In genomic region chr2:68921646-68922045, GRCh38 we compare ENCODE assay signal across 20 cellular contexts. TPM values are rescaled to one million over a fixed set of nuclear protein-coding genes. Genes with fewer than 3 reads are reported as not detected.
A peak's percentile ranks its signal among the peaks of the same experiment; 100 is the strongest.
DNase-seq lines count a peak whose midpoint lies in the region; ATAC-seq, FAIRE-seq and TF ChIP-seq lines count a peak whose summit lies in the region.
"Had no signal": no experiment of that assay in that cellular context is flagged by ENCODE, and none has a peak within 500 bp of the region (broad histone marks: within the 10 kb centered on the region; RNA-seq: fewer than 3 reads in every experiment).

No MANE protein-coding gene starts in this region.

- H3F3A ChIP-seq in GM23338 (replicated peaks; ENCODE audit: low read depth) = no peaks in the 10 kb centered on the region

- ATAC-seq in GM23338 = no peak
- ATAC-seq in HG02623 (IDR thresholded peaks at IDR 0.05; ENCODE audit: unreplicated experiment) = no peak
- ATAC-seq: HepG2 had no signal

- H3K27me3 ChIP-seq in GM23338 (ENCODE audit: insufficient read depth) (no peaks in the 10 kb centered on the region), astrocyte (ENCODE audit: insufficient read depth, low read length) (no peaks in the 10 kb centered on the region), dorsolateral prefrontal cortex (peaks cover 0 to 6% (median 0%) of the 10 kb centered on the region in 45 donors)
- H3K27me3 ChIP-seq: BE2C, SJCRH30 had no signal

- H3K9me3 ChIP-seq in astrocyte (ENCODE audit: insufficient read depth, low read depth, low read length) = no peaks in the 10 kb centered on the region
- H3K9me3 ChIP-seq: BE2C, SJCRH30 had no signal

- H4K20me1 ChIP-seq in GM23338 (replicated peaks; ENCODE audit: insufficient read depth) (no peaks in the 10 kb centered on the region), astrocyte (ENCODE audit: insufficient read depth, low read length) (no peaks in the 10 kb centered on the region)

- H3K4me1 ChIP-seq in GM23338 (ENCODE audit: insufficient read depth) = no peaks in the 10 kb centered on the region; the same call in 1 of the 2 replicates
- peaks cover 23% of the 10 kb centered on the region for H3K4me1 ChIP-seq in astrocyte (ENCODE audit: insufficient read depth, low read length)
- H3K4me1 ChIP-seq: BE2C, SJCRH30 had no signal

- H3K36me3 ChIP-seq in GM23338 (ENCODE audit: insufficient read depth) = no peaks in the 10 kb centered on the region
- H3K36me3 ChIP-seq in astrocyte (ENCODE audit: insufficient read depth, low read length) = no peaks in the 10 kb centered on the region
- H3K36me3 ChIP-seq: BE2C, SJCRH30 had no signal

- H2AFZ ChIP-seq in GM23338 = peak overlapping the region; percentile 28; the same call in 1 of the 2 replicates
- H2AFZ ChIP-seq in astrocyte (ENCODE audit: low read depth, low read length) = no peak overlapping the region

- H3K4me3 ChIP-seq in GM23338 (no peak overlapping the region), astrocyte (ENCODE audit: insufficient read depth, low read depth, low read length) (no peak overlapping the region), epithelial cell of esophagus (ENCODE audit: low read length) (no peak overlapping the region), dorsolateral prefrontal cortex (no peak overlapping the region)
- H3K4me3 ChIP-seq: SJCRH30 had no signal

- TF ChIP-seq CTCF in GM23338 (conservative IDR thresholded peaks at IDR 0.05; ENCODE audit: low read depth in 2 of 2) (no peak), astrocyte (IDR thresholded peaks at IDR 0.05; ENCODE audit: insufficient read depth, low read depth, low read length) (no peak), epithelial cell of esophagus (IDR thresholded peaks at IDR 0.05; ENCODE audit: insufficient read depth, low read depth, low read length, missing control alignments) (no peak), dorsolateral prefrontal cortex (IDR thresholded peaks at IDR 0.05 in 54 of 56, conservative IDR thresholded peaks at IDR 0.05 in 2 of 56; ENCODE audit: low read depth in 1 of 56, partially characterized antibody in 56 of 56) (no peak)

- peaks cover 4% of the 10 kb centered on the region; the same call in 2 of the 3 replicates for H3K4me1 Mint-ChIP-seq in GM23338
- H3K4me1 Mint-ChIP-seq in astrocyte (ENCODE audit: low read depth, unreplicated experiment) = peaks cover 8% of the 10 kb centered on the region
- peaks cover 8% of the 10 kb centered on the region for H3K4me1 Mint-ChIP-seq in activated naive CD4-positive, alpha-beta T cell treated with anti-CD3 and anti-CD28 coated beads, Interleukin-2, amount 10 ng/mL, durations not matched to agents 7 days and 5 days

- peaks cover 5% of the 10 kb centered on the region; the same call in 1 of the 2 replicates for H3K9me2 ChIP-seq in GM23338 (ENCODE audit: insufficient read depth)

- no peaks in the 10 kb centered on the region for H3K9me3 Mint-ChIP-seq in GM23338
- no peaks in the 10 kb centered on the region for H3K9me3 Mint-ChIP-seq in astrocyte (ENCODE audit: unreplicated experiment)
- no peaks in the 10 kb centered on the region for H3K9me3 Mint-ChIP-seq in activated naive CD4-positive, alpha-beta T cell treated with anti-CD3 and anti-CD28 coated beads, Interleukin-2, amount 10 ng/mL, durations not matched to agents 7 days and 5 days
- H3K9me3 Mint-ChIP-seq: CD4-positive, alpha-beta T cell had no signal

- H3K4me2 ChIP-seq in GM23338 (no peak overlapping the region), astrocyte (ENCODE audit: low read length) (peak overlapping the region; percentile 4)
- H3K4me2 ChIP-seq: KMS-11 had no signal

- no peak for FAIRE-seq in astrocyte (lab: Jason Lieb, UNC)
- FAIRE-seq: GM12892, HepG2 had no signal

- H3K27ac ChIP-seq in GM23338 (ENCODE audit: low read depth) (no peak overlapping the region), astrocyte (ENCODE audit: low read depth, low read length) (peak overlapping the region; percentile 37), dorsolateral prefrontal cortex (no peak overlapping the region)
- H3K27ac ChIP-seq: KMS-11, SJCRH30 had no signal

- CTCF ChIA-PET in activated naive CD4-positive, alpha-beta T cell treated with anti-CD3 and anti-CD28 coated beads, Interleukin-2, amount 10 ng/mL, durations not matched to agents 7 days and 5 days (lab: Charles Lee) = interaction anchor here (1.1 to 1.7 kb wide), 3 partner anchors 87 to 458 kb away, joined by 3 to 5 read pairs (median 4); no protein-coding TSS in a partner anchor

- no peaks in the 10 kb centered on the region for H3K79me2 ChIP-seq in GM23338 (replicated peaks; ENCODE audit: insufficient read depth)
- H3K79me2 ChIP-seq in astrocyte (ENCODE audit: insufficient read depth, low read length) = no peaks in the 10 kb centered on the region

- intact Hi-C loops in dorsolateral prefrontal cortex (cut with DNase I) = loop anchor here (5.0 to 10.0 kb wide), 3 partner anchors 169 to 457 kb away; partner anchors contain the start of genes APLF (in 1 of the 2) and FBXO48 (in 1 of the 2)

- H3K4me3 Mint-ChIP-seq in GM23338 (no peak overlapping the region), astrocyte (ENCODE audit: unreplicated experiment) (no peak overlapping the region)
- H3K4me3 Mint-ChIP-seq in activated naive CD4-positive, alpha-beta T cell treated with anti-CD3 and anti-CD28 coated beads, Interleukin-2, amount 10 ng/mL, durations not matched to agents 7 days and 5 days = no peak overlapping the region
- H3K4me3 Mint-ChIP-seq: CD4-positive, alpha-beta T cell had no signal

- peak overlapping the region; percentile 28 for H3K9ac ChIP-seq in astrocyte (ENCODE audit: low read length)
- H3K9ac ChIP-seq: KMS-11 had no signal

- DNase-seq in GM23338 (ENCODE audit: low spot score) (no peak), astrocyte (ENCODE audit: low read depth) (peak; percentile 82), epithelial cell of esophagus (ENCODE audit: low read depth) (peak; percentile 74), DMS53 (lab: John Stamatoyannopoulos, UW) (no peak), dorsolateral prefrontal cortex (no peak)
- DNase-seq in activated naive CD4-positive, alpha-beta T cell treated with anti-CD3 and anti-CD28 coated beads, Interleukin-2, amount 10 ng/mL, durations not matched to agents 7 days and 5 days = no peak
- DNase-seq: BE2C; Calu3; CD4-positive, alpha-beta T cell; GF-D8; NCI-H1092; NCI-H524; RPMI8226; SJCRH30 had no signal

- no peak overlapping the region for H3K27ac Mint-ChIP-seq in GM23338
- peak overlapping the region; percentile 27 for H3K27ac Mint-ChIP-seq in astrocyte (ENCODE audit: unreplicated experiment)
- no peak overlapping the region for H3K27ac Mint-ChIP-seq in activated naive CD4-positive, alpha-beta T cell treated with anti-CD3 and anti-CD28 coated beads, Interleukin-2, amount 10 ng/mL, durations not matched to agents 7 days and 5 days
- H3K27ac Mint-ChIP-seq: CD4-positive, alpha-beta T cell had no signal

- H3K27me3 Mint-ChIP-seq in GM23338 (ENCODE audit: insufficient read depth, low read depth, poor library complexity) (peaks cover 2% of the 10 kb centered on the region), astrocyte (ENCODE audit: low read depth, unreplicated experiment) (peaks cover 6% of the 10 kb centered on the region)
- H3K27me3 Mint-ChIP-seq in activated naive CD4-positive, alpha-beta T cell treated with anti-CD3 and anti-CD28 coated beads, Interleukin-2, amount 10 ng/mL, durations not matched to agents 7 days and 5 days = peaks cover 13% of the 10 kb centered on the region

- no peaks in the 10 kb centered on the region for H3K36me3 Mint-ChIP-seq in GM23338 (ENCODE audit: low read depth)
- H3K36me3 Mint-ChIP-seq in astrocyte (ENCODE audit: low read depth, unreplicated experiment) = no peaks in the 10 kb centered on the region
- H3K36me3 Mint-ChIP-seq in activated naive CD4-positive, alpha-beta T cell treated with anti-CD3 and anti-CD28 coated beads, Interleukin-2, amount 10 ng/mL, durations not matched to agents 7 days and 5 days = no peaks in the 10 kb centered on the region

RNA-seq across cellular contexts. Expression of gene GKN2, which starts 31.0 kb away (rescaled TPM):
- not detected in 2 replicates for total RNA-seq in GM23338 (2014; rRNA removed; shearing (Covaris generic))
- polyA plus RNA-seq in GM23338 (2016; fragmentation: Nextera tagmentation; extraction: Ambion mirVana) = not detected in 2 replicates
- not detected in 2 replicates for total RNA-seq in astrocyte
- not detected for total RNA-seq in dorsolateral prefrontal cortex
- total RNA-seq: Calu3; CD4-positive, alpha-beta T cell; H4; HepG2; M059J; SJCRH30 had no signal
- polyA plus RNA-seq: HepG2 had no signal

RNA-seq across cellular contexts. Expression of gene BMP10, which starts 50.4 kb away (rescaled TPM):
- not detected in 2 replicates for total RNA-seq in GM23338 (2014; rRNA removed; shearing (Covaris generic))
- not detected in 2 replicates for polyA plus RNA-seq in GM23338 (2016; fragmentation: Nextera tagmentation; extraction: Ambion mirVana)
- total RNA-seq in astrocyte (not detected in 2 replicates), dorsolateral prefrontal cortex (not detected)
- total RNA-seq: Calu3; CD4-positive, alpha-beta T cell; H4; HepG2; M059J; SJCRH30 had no signal
- polyA plus RNA-seq: HepG2 had no signal

RNA-seq across cellular contexts. Expression of gene GKN1, which starts 52.8 kb away (rescaled TPM):
- not detected in 2 replicates for total RNA-seq in GM23338 (2014; rRNA removed; shearing (Covaris generic))
- not detected in 2 replicates for polyA plus RNA-seq in GM23338 (2016; fragmentation: Nextera tagmentation; extraction: Ambion mirVana)
- total RNA-seq in astrocyte (not detected in 2 replicates), dorsolateral prefrontal cortex (not detected)
- total RNA-seq: Calu3; CD4-positive, alpha-beta T cell; H4; HepG2; M059J; SJCRH30 had no signal
- polyA plus RNA-seq: HepG2 had no signal

Comparison
In these comparisons a context has a peak if more than half of its experiments do, and no peak if none do; other contexts are left out.
1. DNase-seq: peak in astrocyte (single experiment) and epithelial cell of esophagus (single experiment); none in GM23338 (single experiment), DMS53 (single experiment), dorsolateral prefrontal cortex (0 of 10) and activated naive CD4-positive, alpha-beta T cell treated with anti-CD3 and anti-CD28 coated beads, Interleukin-2, amount 10 ng/mL, durations not matched to agents 7 days and 5 days (single experiment).